In genomic region chr4:185716008-185716976, GRCh38 we compare ENCODE assay signal across 14 cellular contexts.
DNase-seq lines count a peak whose midpoint lies in the region; ATAC-seq, FAIRE-seq and TF ChIP-seq lines count a peak whose summit lies in the region.
"Had no signal": no experiment of that assay in that cellular context is flagged by ENCODE, and none has a peak within 500 bp of the region (broad histone marks: within the 10 kb centered on the region; RNA-seq: fewer than 3 reads in every experiment).

No MANE protein-coding gene starts in this region.

- in situ Hi-C loops in HepG2 (cut with HindIII; ENCODE audit: extremely low pct_ligation_motif_present, low pct_unique_long_range_greater_than_20kb) = no loop called here

- DNase-seq in HepG2 (ENCODE audit: low spot score) = no peak
- peak; percentile 40 for DNase-seq in cerebellum (ENCODE audit: low spot score)
- DNase-seq in lung (ENCODE audit: low spot score) = peak; percentile 57
- DNase-seq in uterus = no peak
- no peak for DNase-seq in activated naive CD8-positive, alpha-beta T cell treated with anti-CD3 and anti-CD28 coated beads for 36 hours
- DNase-seq in immature natural killer cell = no peak
- no peak for DNase-seq in islet precursor cell
- DNase-seq: activated B cell treated with CpG ODN at 0.5 μM for 24 hours; activated T-cell treated with anti-CD3 and anti-CD28 coated beads, Interleukin-2, amount 50 U/mL, for 72 hours; GF-D8; NCI-H1436 treated with DMSO at 0.1 percent for 48 hours; SJCRH30; stimulated activated CD4-positive, alpha-beta T cell treated with anti-CD3 and anti-CD28 coated beads, Interleukin-4, amount 100 ng/mL, for 24 hours had no signal

- H3K4me1 ChIP-seq in liver (ENCODE audit: control insufficient read depth in 4 of 4, insufficient read depth in 4 of 4, low read length in 3 of 4) (peaks cover 10 to 82% (median 38%) of the 10 kb centered on the region in 4 donors), HepG2 (ENCODE audit: insufficient read depth, low read length) (peaks cover 71% of the 10 kb centered on the region), lung (ENCODE audit: control insufficient read depth in 2 of 2, insufficient read depth in 2 of 2, low read length in 2 of 2) (peaks cover 14 to 19% of the 10 kb centered on the region in 2 donors), uterus (no peaks in the 10 kb centered on the region)
- H3K4me1 ChIP-seq: SJCRH30 had no signal

- H3K36me3 ChIP-seq in liver (ENCODE audit: control insufficient read depth in 4 of 4, insufficient read depth in 3 of 4, low read depth in 1 of 4, low read length in 3 of 4) (no peaks in the 10 kb centered on the region), HepG2 (replicated peaks in 1 of 2; ENCODE audit: control insufficient read depth in 1 of 2, insufficient read depth in 2 of 2, low read length in 2 of 2) (no peaks in the 10 kb centered on the region), lung (ENCODE audit: control insufficient read depth in 2 of 2, insufficient read depth in 2 of 2, low read length in 2 of 2) (no peaks in the 10 kb centered on the region), uterus (no peaks in the 10 kb centered on the region)
- H3K36me3 ChIP-seq: SJCRH30 had no signal

- no peaks in the 10 kb centered on the region for H3K36me3 Mint-ChIP-seq in activated naive CD8-positive, alpha-beta T cell treated with anti-CD3 and anti-CD28 coated beads for 36 hours
- H3K36me3 Mint-ChIP-seq in immature natural killer cell = peaks cover 0 to 3% (median 0%) of the 10 kb centered on the region in 3 donors

- BruUV-seq in HepG2 (replicated peaks; lab: Mats Ljungman, UMichigan) = no TSS peak

- H2AFZ ChIP-seq in HepG2 (ENCODE audit: low read length) = no peak overlapping the region

- H4K20me1 ChIP-seq in HepG2 (ENCODE audit: insufficient read depth, low read length) = no peaks in the 10 kb centered on the region

- TF ChIP-seq POLR2A in HepG2 (IDR thresholded peaks at IDR 0.05; ENCODE audit: insufficient read depth in 1 of 2, low read depth in 2 of 2, low read length in 2 of 2) (no peak), uterus (IDR thresholded peaks at IDR 0.05) (no peak)

- H3K9me3 ChIP-seq in liver (ENCODE audit: control insufficient read depth in 4 of 4, low read length in 3 of 4) = no peaks in the 10 kb centered on the region
- H3K9me3 ChIP-seq in HepG2 (ENCODE audit: low read length) = no peaks in the 10 kb centered on the region
- H3K9me3 ChIP-seq in lung (ENCODE audit: control insufficient read depth in 2 of 2, insufficient read depth in 1 of 2, low read length in 1 of 2) = no peaks in the 10 kb centered on the region
- no peaks in the 10 kb centered on the region for H3K9me3 ChIP-seq in uterus
- H3K9me3 ChIP-seq: SJCRH30 had no signal

- no peak overlapping the region for H3K9ac ChIP-seq in liver (ENCODE audit: low read depth in 1 of 2, low read length in 2 of 2)
- H3K9ac ChIP-seq in HepG2 (ENCODE audit: insufficient read depth, low read depth, low read length) = no peak overlapping the region

- H3K27ac ChIP-seq in liver (ENCODE audit: low read depth in 1 of 2, low read length in 2 of 2) (peak overlapping the region; percentile 70 to 94), HepG2 (ENCODE audit: extremely low read length, insufficient read depth, low read length) (no peak overlapping the region), lung (ENCODE audit: low read depth in 1 of 2, low read length in 1 of 2) (peak overlapping the region; percentile 62 to 74), uterus (peak overlapping the region; percentile 7 to 28)
- H3K27ac ChIP-seq: SJCRH30 had no signal

- CTCF ChIA-PET in HepG2 (lab: Yijun Ruan, JAX; ENCODE audit: low intra/inter-chr PET ratio, low total read pairs) = no interaction called here

- ATAC-seq in HepG2 = no peak
- peak; percentile 36 for ATAC-seq in lung (ENCODE audit: insufficient read depth, low FRiP score)
- ATAC-seq: activated T-cell treated with anti-CD3 and anti-CD28 coated beads, Interleukin-2, amount 50 U/mL, for 72 hours had no signal

- H3K79me2 ChIP-seq in HepG2 (ENCODE audit: insufficient read depth, low read length) = peaks cover 20% of the 10 kb centered on the region

- WGBS in liver = 84% methylated on average over 18 of the region's 18 CpGs
- WGBS in HepG2 (ENCODE audit: low lambda C conversion rate) = 94% methylated on average over 18 of the region's 18 CpGs
- WGBS in lung, 2 donors = 64 to 81% methylated on average over 18 of the region's 18 CpGs

- TF ChIP-seq RAD21 in liver (IDR thresholded peaks at IDR 0.05) (no peak), HepG2 (CRISPR knock-in tag; IDR thresholded peaks at IDR 0.05) (no peak)

- H3K4me3 Mint-ChIP-seq in activated naive CD8-positive, alpha-beta T cell treated with anti-CD3 and anti-CD28 coated beads for 36 hours = no peak overlapping the region
- no peak overlapping the region for H3K4me3 Mint-ChIP-seq in immature natural killer cell
- H3K4me3 Mint-ChIP-seq: activated B cell treated with CpG ODN at 0.5 μM for 24 hours; activated T-cell treated with anti-CD3 and anti-CD28 coated beads, Interleukin-2, amount 50 U/mL, for 72 hours had no signal

- no peak overlapping the region for H3K4me2 ChIP-seq in HepG2 (ENCODE audit: low read depth, low read length)

- H3K27me3 ChIP-seq in liver (ENCODE audit: control insufficient read depth in 4 of 4, insufficient read depth in 4 of 4, low read length in 3 of 4) (no peaks in the 10 kb centered on the region), HepG2 (ENCODE audit: control insufficient read depth in 1 of 2, insufficient read depth in 2 of 2, low read length in 2 of 2) (no peaks in the 10 kb centered on the region), lung (ENCODE audit: control insufficient read depth, insufficient read depth) (no peaks in the 10 kb centered on the region), uterus (no peaks in the 10 kb centered on the region)
- H3K27me3 ChIP-seq: SJCRH30 had no signal

- H3K4me3 ChIP-seq in liver (ENCODE audit: low read depth in 1 of 3, low read length in 3 of 3) (no peak overlapping the region), HepG2 (replicated peaks in 1 of 3; ENCODE audit: insufficient read depth in 1 of 3, low read depth in 2 of 3, low read length in 3 of 3) (no peak overlapping the region), lung (no peak overlapping the region), uterus (no peak overlapping the region)
- H3K4me3 ChIP-seq: SJCRH30 had no signal

- no peak overlapping the region for H3K27ac Mint-ChIP-seq in activated naive CD8-positive, alpha-beta T cell treated with anti-CD3 and anti-CD28 coated beads for 36 hours
- H3K27ac Mint-ChIP-seq in immature natural killer cell = no peak overlapping the region
- H3K27ac Mint-ChIP-seq: activated B cell treated with CpG ODN at 0.5 μM for 24 hours; activated T-cell treated with anti-CD3 and anti-CD28 coated beads, Interleukin-2, amount 50 U/mL, for 72 hours had no signal

- H3K27me3 Mint-ChIP-seq in activated naive CD8-positive, alpha-beta T cell treated with anti-CD3 and anti-CD28 coated beads for 36 hours = peaks cover 20% of the 10 kb centered on the region
- peaks cover 0 to 1% (median 0%) of the 10 kb centered on the region in 3 donors for H3K27me3 Mint-ChIP-seq in immature natural killer cell (ENCODE audit: low read depth in 3 of 3)

- POLR2A ChIA-PET in HepG2 (lab: Yijun Ruan, JAX) = no interaction called here

- TF ChIP-seq EP300 in HepG2 (IDR thresholded peaks at IDR 0.05; ENCODE audit: low read depth in 2 of 2, low read length in 2 of 2) (no peak), HepG2 (CRISPR knock-in tag; IDR thresholded peaks at IDR 0.05; ENCODE audit: borderline replicate concordance) (no peak)

- no peak for TF ChIP-seq CTCF in liver (IDR thresholded peaks at IDR 0.05; ENCODE audit: low read depth, low read length, missing input control)
- TF ChIP-seq CTCF in HepG2 (CRISPR knock-in tag; IDR thresholded peaks at IDR 0.05) = no peak
- no peak for TF ChIP-seq CTCF in lung (IDR thresholded peaks at IDR 0.05; ENCODE audit: control extremely low read depth, extremely low read depth)
- no peak for TF ChIP-seq CTCF in uterus (IDR thresholded peaks at IDR 0.05)

- no peaks in the 10 kb centered on the region for H3K4me1 Mint-ChIP-seq in activated naive CD8-positive, alpha-beta T cell treated with anti-CD3 and anti-CD28 coated beads for 36 hours
- H3K4me1 Mint-ChIP-seq in immature natural killer cell = peaks cover 0 to 8% of the 10 kb centered on the region in 2 donors
- H3K4me1 Mint-ChIP-seq: activated B cell treated with CpG ODN at 0.5 μM for 24 hours had no signal

- intact Hi-C loops in HepG2 (cut with micrococcal nuclease; ENCODE audit: unreplicated experiment) (no loop called here), uterus (cut with DNase I; ENCODE audit: low total_unique reads) (no loop called here)

- FAIRE-seq in HepG2 (lab: Jason Lieb, UNC) = no peak

- no peaks in the 10 kb centered on the region for H3K9me3 Mint-ChIP-seq in activated naive CD8-positive, alpha-beta T cell treated with anti-CD3 and anti-CD28 coated beads for 36 hours
- H3K9me3 Mint-ChIP-seq in immature natural killer cell = peaks cover 0 to 2% (median 0%) of the 10 kb centered on the region in 6 donors
- H3K9me3 Mint-ChIP-seq: activated B cell treated with CpG ODN at 0.5 μM for 24 hours; activated T-cell treated with anti-CD3 and anti-CD28 coated beads, Interleukin-2, amount 50 U/mL, for 72 hours had no signal

TF ChIP-seq in HepG2, 621 proteins besides CTCF, POLR2A, EP300 and RAD21 (continues in another document):
- TF ChIP-seq, protein P1, sequence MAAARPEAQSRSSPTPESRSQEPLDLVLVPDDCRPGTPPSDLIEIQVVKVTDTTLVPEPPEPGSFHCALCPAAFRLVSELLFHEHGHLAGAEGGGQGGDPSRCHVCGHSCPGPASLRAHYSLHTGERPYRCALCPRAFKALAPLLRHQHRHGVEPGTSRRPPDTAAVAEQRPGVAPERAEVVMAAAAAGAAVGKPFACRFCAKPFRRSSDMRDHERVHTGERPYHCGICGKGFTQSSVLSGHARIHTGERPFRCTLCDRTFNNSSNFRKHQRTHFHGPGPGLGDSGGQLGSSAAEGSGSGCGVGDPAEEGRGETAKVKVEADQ (CRISPR knock-in tag; IDR thresholded peaks at IDR 0.05; ENCODE audit: borderline replicate concordance) = no peak
- TF ChIP-seq POLR2AphosphoS2 (IDR thresholded peaks at IDR 0.05; ENCODE audit: low read depth, low read length) = no peak

Comparison
In these comparisons a context has a peak if more than half of its experiments do, and no peak if none do; other contexts are left out.
1. DNase-seq: peak in cerebellum (single experiment) and lung (single experiment); none in HepG2 (single experiment), uterus (0 of 2), activated naive CD8-positive, alpha-beta T cell treated with anti-CD3 and anti-CD28 coated beads for 36 hours (single experiment), immature natural killer cell (0 of 3) and islet precursor cell (single experiment).